Comparison of ENCODE assay signal across 15 cellular contexts in the genomic region with DNA sequence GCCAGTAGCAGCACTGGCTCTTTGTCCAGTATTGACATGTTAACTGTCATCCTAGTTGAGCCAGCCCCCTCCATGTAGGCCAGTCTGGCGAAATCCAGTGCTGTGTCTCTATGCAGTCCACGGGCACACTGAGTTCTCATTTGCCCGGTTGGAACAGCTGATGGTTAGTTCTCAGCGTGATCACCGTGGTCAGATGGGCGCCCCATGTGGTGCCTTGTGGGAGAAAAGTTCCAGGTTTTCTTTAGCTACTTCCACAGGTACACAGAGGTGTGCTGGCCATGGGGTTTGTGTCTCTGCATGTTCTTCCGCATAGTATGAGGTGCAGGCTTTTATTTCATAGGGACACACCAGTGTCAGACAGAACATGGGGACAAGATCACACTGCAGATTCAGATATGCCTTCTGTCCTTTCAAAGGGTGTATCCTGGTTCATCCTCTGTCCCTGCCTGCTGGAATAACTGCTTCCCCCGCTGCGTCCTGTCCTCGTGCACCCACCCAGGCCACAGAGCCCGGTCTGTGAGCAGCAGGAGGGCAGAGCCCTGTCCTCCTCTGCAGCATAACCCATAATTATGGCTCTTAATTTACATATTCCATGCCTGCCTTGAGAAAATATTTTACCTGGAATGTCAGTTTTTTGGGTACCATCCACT.
"Had no signal": no experiment of that assay in that cellular context is flagged by ENCODE, and none has a peak within 500 bp of the region (broad histone marks: within the 10 kb centered on the region; RNA-seq: fewer than 3 reads in every experiment).

No MANE protein-coding gene starts in this region.

- H3K4me1 ChIP-seq: gastrocnemius medialis, heart right ventricle, neural progenitor cell, upper lobe of right lung had no signal

- H3K36me3 ChIP-seq: gastrocnemius medialis, neural progenitor cell, ovary, upper lobe of right lung had no signal

- H3K27ac ChIP-seq: gastrocnemius medialis, heart right ventricle, neural progenitor cell, ovary, thoracic aorta, upper lobe of right lung had no signal

- ATAC-seq: activated T-cell treated with anti-CD3 and anti-CD28 coated beads, Interleukin-2, amount 50 U/mL, for 72 hours; gastrocnemius medialis; heart right ventricle; left colon; stimulated activated effector memory CD8-positive, alpha-beta T cell treated with anti-CD3 and anti-CD28 coated beads, Interleukin-12 subunit alpha, Interleukin-12 subunit beta, amount 100 ng/mL, for 72 hours; upper lobe of right lung had no signal

- H3K4me3 ChIP-seq: gastrocnemius medialis, heart right ventricle, lung, neural progenitor cell, ovary, thoracic aorta, upper lobe of right lung had no signal

- H3K27me3 ChIP-seq: gastrocnemius medialis, heart right ventricle, neural progenitor cell, ovary, upper lobe of right lung had no signal

- H3K9me3 ChIP-seq: gastrocnemius medialis, ovary, thoracic aorta, upper lobe of right lung had no signal

- DNase-seq: activated CD4-positive, alpha-beta T cell treated with anti-CD3 and anti-CD28 coated beads, Interleukin-2, amount 10 ng/mL, durations not matched to agents 7 days and 5 days; activated CD8-positive, alpha-beta memory T cell treated with anti-CD3 and anti-CD28 coated beads, Interleukin-2, amount 50 U/mL, for 48 hours; activated naive CD8-positive, alpha-beta T cell treated with anti-CD3 and anti-CD28 coated beads for 36 hours; activated T-cell treated with anti-CD3 and anti-CD28 coated beads, Interleukin-2, amount 50 U/mL, for 72 hours; erythroblast; gastrocnemius medialis; heart right ventricle; left colon; stimulated activated CD4-positive, alpha-beta T cell treated with anti-CD3 and anti-CD28 coated beads, Interleukin-12 subunit alpha, Interleukin-12 subunit beta, amount 100 ng/mL, for 4 hours; upper lobe of right lung had no signal
